In genomic region chr5:169071-169727, GRCh38 we compare ENCODE assay signal across 4 cellular contexts.
TF ChIP-seq lines count a peak whose summit lies in the region.

No MANE protein-coding gene starts in this region.

TF ChIP-seq in SK-N-SH, 30 proteins besides CTCF, POLR2A, EP300 and RAD21 (continued from another document):
- TF ChIP-seq IRF3 (IDR thresholded peaks at IDR 0.05; ENCODE audit: low read depth, low read length) (no peak), FOXJ3 (CRISPR knock-in tag; IDR thresholded peaks at IDR 0.05) (no peak), YY1 (IDR thresholded peaks at IDR 0.05; ENCODE audit: low read depth) (no peak), FOSL2 (IDR thresholded peaks at IDR 0.05; ENCODE audit: borderline replicate concordance, low read depth) (no peak), TEAD4 (IDR thresholded peaks at IDR 0.05; ENCODE audit: borderline replicate concordance, insufficient read depth) (no peak), ELF1 (IDR thresholded peaks at IDR 0.05) (no peak), JUND (IDR thresholded peaks at IDR 0.05) (no peak), SIN3A (IDR thresholded peaks at IDR 0.05; ENCODE audit: borderline replicate concordance, low read depth, low read length) (no peak)

TF ChIP-seq in SK-N-SH treated with all-trans-retinoic acid at 6 μM for 48 hours, 23 proteins besides CTCF, POLR2A, EP300 and RAD21:
- TF ChIP-seq CREB5 (CRISPR knock-in tag; IDR thresholded peaks at IDR 0.05; ENCODE audit: low read depth), result no peak
- TF ChIP-seq ISL1 (CRISPR knock-in tag; IDR thresholded peaks at IDR 0.05), result no peak
- TF ChIP-seq ZNF70 (CRISPR knock-in tag; IDR thresholded peaks at IDR 0.05), result no peak
- no peak for TF ChIP-seq ARNTL (CRISPR knock-in tag; IDR thresholded peaks at IDR 0.05; ENCODE audit: borderline replicate concordance, low read depth)
- TF ChIP-seq OSR1 (CRISPR knock-in tag; IDR thresholded peaks at IDR 0.05), result no peak

TF ChIP-seq in liver, 16 proteins besides CTCF, POLR2A, EP300 and RAD21 (continued from another document):
- TF ChIP-seq ATF3 (IDR thresholded peaks at IDR 0.05) (no peak), HNF4A (conservative IDR thresholded peaks at IDR 0.05) (no peak)

TF ChIP-seq in GM23338, 12 proteins besides CTCF, POLR2A, EP300 and RAD21 (continued from another document):
- TF ChIP-seq ETS1 (IDR thresholded peaks at IDR 0.05) (no peak), CREB1 (CRISPR knock-in tag; IDR thresholded peaks at IDR 0.05; ENCODE audit: low read depth) (no peak), NANOG (IDR thresholded peaks at IDR 0.05; ENCODE audit: borderline replicate concordance) (no peak), EZH2 (IDR thresholded peaks at IDR 0.05; ENCODE audit: low read depth, unreplicated experiment) (no peak), STAT1 (IDR thresholded peaks at IDR 0.05; ENCODE audit: unreplicated experiment) (no peak), ZNF462 (CRISPR knock-in tag; IDR thresholded peaks at IDR 0.05) (no peak), ZNF114 (CRISPR knock-in tag; IDR thresholded peaks at IDR 0.05) (no peak), POLR2AphosphoS5 (IDR thresholded peaks at IDR 0.05; ENCODE audit: low read depth) (no peak)
TF ChIP-seq in GM23338: peak in this region for 0.
